In the genomic region with DNA sequence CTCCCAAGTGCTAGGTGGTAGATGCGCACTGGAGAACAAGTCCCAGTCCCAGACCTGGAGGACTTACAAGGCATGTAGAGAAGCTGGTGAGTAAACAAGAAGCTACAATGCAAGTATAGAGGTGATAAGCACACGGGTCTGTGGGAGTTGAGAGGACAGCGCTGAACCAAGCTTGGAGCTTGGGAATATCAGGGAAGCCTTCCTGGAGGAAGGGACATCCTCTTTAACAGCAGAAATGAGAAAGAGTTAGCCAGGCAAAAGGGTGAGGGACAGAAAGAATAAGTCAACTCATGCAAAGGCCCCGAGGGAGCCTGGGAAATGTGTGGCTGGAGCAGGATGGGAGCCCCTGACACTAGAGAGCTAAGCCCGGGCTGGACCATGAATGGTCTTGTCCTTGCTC, we compare ENCODE assay signal across 1 cellular context.
TF ChIP-seq lines count a peak whose summit lies in the region.

No MANE protein-coding gene starts in this region.

TF ChIP-seq in K562, 482 proteins besides CTCF, POLR2A, EP300 and RAD21:
- TF ChIP-seq ZFP36 (IDR thresholded peaks at IDR 0.05; ENCODE audit: low read depth, low read length, partially characterized antibody) (peak; percentile 96), ZNF609 (CRISPR knock-in tag; IDR thresholded peaks at IDR 0.05; ENCODE audit: borderline replicate concordance) (no peak), ZNF436 (CRISPR knock-in tag; IDR thresholded peaks at IDR 0.05) (peak; percentile 66; the same call in 1 of the 2 replicates), SRF (CRISPR knock-in tag; IDR thresholded peaks at IDR 0.05) (no peak), FOXA3 (CRISPR knock-in tag; conservative IDR thresholded peaks at IDR 0.05 in 1 of 2, IDR thresholded peaks at IDR 0.05 in 1 of 2) (no peak), ZNF311 (CRISPR knock-in tag; IDR thresholded peaks at IDR 0.05) (no peak)
TF ChIP-seq in K562: peak in this region for 2.
